14 cellular contexts compared by ENCODE assay signal in genomic region chr4:3418029-3418762, GRCh38. TPM values are rescaled to one million over a fixed set of nuclear protein-coding genes. Genes with fewer than 3 reads are reported as not detected.
DNase-seq lines count a peak whose midpoint lies in the region; ATAC-seq, FAIRE-seq and TF ChIP-seq lines count a peak whose summit lies in the region.
"Had no signal": no experiment of that assay in that cellular context is flagged by ENCODE, and none has a peak within 500 bp of the region (broad histone marks: within the 10 kb centered on the region; RNA-seq: fewer than 3 reads in every experiment).

No MANE protein-coding gene starts in this region.

- peaks cover 9 to 84% (median 52%) of the 10 kb centered on the region in 11 experiments; a peak in 21 of 22 replicates for H4K20me1 ChIP-seq in BLaER1 treated with 17β-estradiol and CSF1 and Interleukin-3, amounts not matched to agents 10 nM and 100 nM
- no peaks in the 10 kb centered on the region for H4K20me1 ChIP-seq in HCT116 (ENCODE audit: insufficient read depth)
- peaks cover 14% of the 10 kb centered on the region for H4K20me1 ChIP-seq in K562 (replicated peaks; ENCODE audit: control insufficient read depth, insufficient read depth, low read length)

- WGBS in K562 (ENCODE audit: insufficient coverage, low coverage, missing lambda C conversion rate): 49% methylated on average over 20 of the region's 22 CpGs

- no peak overlapping the region for H2AFZ ChIP-seq in HCT116 (ENCODE audit: low read depth, low read length, poor library complexity, severe bottlenecking)
- H2AFZ ChIP-seq in K562 (ENCODE audit: low read depth, low read length): no peak overlapping the region

- no peak for TF ChIP-seq POLR2A in HCT116 (IDR thresholded peaks at IDR 0.05; ENCODE audit: borderline replicate concordance, extremely low read depth, insufficient read depth, insufficient read length)
- TF ChIP-seq POLR2A in K562 (conservative IDR thresholded peaks at IDR 0.05): no peak

- no peak overlapping the region for H3K4me3 ChIP-seq in BLaER1 treated with 17β-estradiol and CSF1 and Interleukin-3, amounts not matched to agents 10 nM and 100 nM
- H3K4me3 ChIP-seq in HCT116 (replicated peaks in 1 of 2; ENCODE audit: low read depth in 1 of 2, low read length in 2 of 2) (no peak overlapping the region), K562 (no peak overlapping the region), lower lobe of right lung (no peak overlapping the region)
- no peak overlapping the region for H3K4me3 ChIP-seq in naive thymus-derived CD4-positive, alpha-beta T cell (ENCODE audit: low read length)

- H3K36me3 ChIP-seq in BLaER1 treated with 17β-estradiol and CSF1 and Interleukin-3, amounts not matched to agents 10 nM and 100 nM: peaks cover 67 to 84% (median 78%) of the 10 kb centered on the region in 11 experiments
- H3K36me3 ChIP-seq in HCT116 (ENCODE audit: control insufficient read depth in 1 of 2, insufficient read depth in 2 of 2, low read length in 2 of 2) (no peaks in the 10 kb centered on the region), K562 (ENCODE audit: control insufficient read depth, insufficient read depth, low read length) (no peaks in the 10 kb centered on the region), lower lobe of right lung (peaks cover 75% of the 10 kb centered on the region)
- peaks cover 0 to 37% (median 0%) of the 10 kb centered on the region in 3 experiments for H3K36me3 ChIP-seq in naive thymus-derived CD4-positive, alpha-beta T cell (ENCODE audit: control insufficient read depth in 2 of 3, insufficient read depth in 3 of 3, low read length in 3 of 3)

- H3K4me2 ChIP-seq in BLaER1 treated with 17β-estradiol and CSF1 and Interleukin-3, amounts not matched to agents 10 nM and 100 nM: peak overlapping the region in 10 of 11 experiments; percentile 6 to 65 (median 58); a peak in 19 of 22 replicates
- H3K4me2 ChIP-seq in HCT116 (ENCODE audit: low read length): no peak overlapping the region
- H3K4me2 ChIP-seq in K562 (ENCODE audit: insufficient read depth, low read length): no peak overlapping the region

- TF ChIP-seq RAD21 in HCT116 (IDR thresholded peaks at IDR 0.05; ENCODE audit: low read depth) (peak; percentile 52; the same call in 1 of the 2 replicates), K562 (CRISPR knock-in tag; conservative IDR thresholded peaks at IDR 0.05 in 1 of 2, IDR thresholded peaks at IDR 0.05 in 1 of 2) (no peak)

- RAD21 ChIA-PET in HCT116 (lab: Charles Lee; ENCODE audit: low non-redundant PET in 1 of 2, low total read pairs in 2 of 2, uncharacterized antibody in 2 of 2, unreplicated experiment in 2 of 2): no interaction called here

- H3K4me1 Mint-ChIP-seq in naive thymus-derived CD4-positive, alpha-beta T cell: peaks cover 0 to 7% (median 0%) of the 10 kb centered on the region in 7 donors
- peaks cover 51% of the 10 kb centered on the region for H3K4me1 Mint-ChIP-seq in nephron progenitor cell

- TF ChIP-seq CTCF in HCT116 (IDR thresholded peaks at IDR 0.05 in 2 of 3, conservative IDR thresholded peaks at IDR 0.05 in 1 of 3; ENCODE audit: borderline replicate concordance in 1 of 3, insufficient read depth in 1 of 3, low read depth in 2 of 3, low read length in 2 of 3) (peak; percentile 37 to 70 (median 57); a peak in 5 of 6 replicates), K562 (IDR thresholded peaks at IDR 0.05 in 2 of 3, conservative IDR thresholded peaks at IDR 0.05 in 1 of 3; ENCODE audit: insufficient read depth in 2 of 3, low read depth in 1 of 3, low read length in 3 of 3) (peak; percentile 26 to 48 (median 37); a peak in 3 of 6 replicates), lower lobe of right lung (IDR thresholded peaks at IDR 0.05) (no peak), nephron progenitor cell (IDR thresholded peaks at IDR 0.05) (no peak)

- DNase-seq in HCT116 (ENCODE audit: low read depth, low spot score) (no peak), K562 (ENCODE audit: extremely low read depth in 1 of 4, low spot score in 3 of 4) (peak in 1 of 4 experiments; percentile 37), lower lobe of right lung (peak; percentile 36), MV-4-11 (lab: John Stamatoyannopoulos, UW) (no peak), activated gamma-delta T cell (lab: John Stamatoyannopoulos, UW) (no peak), nephron progenitor cell (no peak)
- no peak for DNase-seq in naive thymus-derived CD4-positive, alpha-beta T cell
- DNase-seq: retina had no signal

- ATAC-seq in HCT116: peak; percentile 94
- ATAC-seq in K562: peak; percentile 75; the same call in 2 of the 3 replicates
- ATAC-seq in lower lobe of right lung: no peak
- no peak for ATAC-seq in naive thymus-derived CD4-positive, alpha-beta T cell
- ATAC-seq: activated CD4-positive, CD25-positive, alpha-beta regulatory T cell treated with anti-CD3 and anti-CD28 coated beads, Interleukin-2, amount 50 U/mL, for 24 hours had no signal

- in situ Hi-C loops in K562 (cut with MboI): no loop called here

- H3K36me3 Mint-ChIP-seq in naive thymus-derived CD4-positive, alpha-beta T cell: peaks cover 0 to 35% (median 11%) of the 10 kb centered on the region in 5 donors
- peaks cover 41% of the 10 kb centered on the region for H3K36me3 Mint-ChIP-seq in nephron progenitor cell (ENCODE audit: low read depth)

- no peaks in the 10 kb centered on the region for H3K9me1 ChIP-seq in K562 (ENCODE audit: control insufficient read depth, insufficient read depth, low read length)

- H3K79me2 ChIP-seq in HCT116 (ENCODE audit: insufficient read depth, low read length) (no peaks in the 10 kb centered on the region), K562 (ENCODE audit: control insufficient read depth, insufficient read depth, low read length) (no peaks in the 10 kb centered on the region)

- peak overlapping the region in 1 of 9 donors; percentile 61 for H3K27ac Mint-ChIP-seq in naive thymus-derived CD4-positive, alpha-beta T cell
- no peak overlapping the region for H3K27ac Mint-ChIP-seq in nephron progenitor cell
- H3K27ac Mint-ChIP-seq: memory B cell had no signal

- intact Hi-C loops in HCT116 (cut with micrococcal nuclease): loop anchor here (1.0 kb wide), 1 partner anchor 62 kb away; no protein-coding TSS in a partner anchor
- intact Hi-C loops in K562 (cut with micrococcal nuclease): no loop called here
- intact Hi-C loops in lower lobe of right lung (cut with DNase I): no loop called here
- intact Hi-C loops in naive thymus-derived CD4-positive, alpha-beta T cell (cut with micrococcal nuclease): no loop called here

- H3K4me3 Mint-ChIP-seq in naive thymus-derived CD4-positive, alpha-beta T cell: no peak overlapping the region
- H3K4me3 Mint-ChIP-seq in nephron progenitor cell: no peak overlapping the region
- H3K4me3 Mint-ChIP-seq: memory B cell had no signal

- H3K27ac ChIP-seq in BLaER1 treated with 17β-estradiol and CSF1 and Interleukin-3, amounts not matched to agents 10 nM and 100 nM: 0 out of 22 replicates have a peak overlapping the region, but pooled peaks of 1 of the 11 experiments have one; percentile 5
- H3K27ac ChIP-seq in HCT116 (ENCODE audit: low read depth, low read length): no peak overlapping the region
- H3K27ac ChIP-seq in K562 (ENCODE audit: extremely low read depth, low read depth, low read length): no peak overlapping the region
- H3K27ac ChIP-seq in lower lobe of right lung: no peak overlapping the region
- no peak overlapping the region for H3K27ac ChIP-seq in naive thymus-derived CD4-positive, alpha-beta T cell (ENCODE audit: low read depth, low read length)

- BruUV-seq in HCT116 (replicated peaks; lab: Mats Ljungman, UMichigan) (no TSS peak), K562 (replicated peaks; lab: Mats Ljungman, UMichigan) (no TSS peak)

- CTCF ChIA-PET in HCT116 (lab: Charles Lee): interaction anchor here (0.8 to 1.0 kb wide), 3 partner anchors 9 to 63 kb away, joined by 3 to 4 read pairs (median 3); no protein-coding TSS in a partner anchor
- CTCF ChIA-PET in K562 (lab: Yijun Ruan, JAX; ENCODE audit: low intra/inter-chr PET ratio): no interaction called here
- CTCF ChIA-PET in naive thymus-derived CD4-positive, alpha-beta T cell (lab: Charles Lee): no interaction called here

- POLR2A ChIA-PET in HCT116 (lab: Charles Lee): interaction anchor here (0.8 kb wide), 1 partner anchor 12 kb away, joined by 3 read pairs; no protein-coding TSS in a partner anchor
- POLR2A ChIA-PET in K562 (lab: Yijun Ruan, JAX): interaction anchor here (0.6 to 0.8 kb wide), 2 partner anchors 11 to 1337 kb away, joined by 3 read pairs; no protein-coding TSS in a partner anchor
- POLR2A ChIA-PET in naive thymus-derived CD4-positive, alpha-beta T cell (lab: Charles Lee): no interaction called here

- H3K9me2 ChIP-seq in HCT116 (ENCODE audit: insufficient read depth): no peaks in the 10 kb centered on the region

- H3K4me1 ChIP-seq in BLaER1 treated with 17β-estradiol and CSF1 and Interleukin-3, amounts not matched to agents 10 nM and 100 nM: peaks cover 24 to 53% (median 39%) of the 10 kb centered on the region in 10 experiments
- H3K4me1 ChIP-seq in HCT116 (ENCODE audit: control insufficient read depth in 1 of 2, insufficient read depth in 2 of 2, low read length in 2 of 2) (no peaks in the 10 kb centered on the region), K562 (replicated peaks in 1 of 2; ENCODE audit: control insufficient read depth in 2 of 2, insufficient read depth in 2 of 2, low read length in 2 of 2) (peaks cover 0 to 26% of the 10 kb centered on the region in 2 experiments; a peak in 1 of 5 replicates), lower lobe of right lung (peaks cover 4% of the 10 kb centered on the region)
- no peaks in the 10 kb centered on the region for H3K4me1 ChIP-seq in naive thymus-derived CD4-positive, alpha-beta T cell (ENCODE audit: control insufficient read depth in 2 of 2, insufficient read depth in 2 of 2, low read length in 2 of 2)

- FAIRE-seq in K562 (lab: Jason Lieb, UNC): no peak
- FAIRE-seq: GM18507 had no signal

- H3K9me3 Mint-ChIP-seq in naive thymus-derived CD4-positive, alpha-beta T cell: no peaks in the 10 kb centered on the region
- no peaks in the 10 kb centered on the region for H3K9me3 Mint-ChIP-seq in nephron progenitor cell
- H3K9me3 Mint-ChIP-seq: memory B cell had no signal

- no peaks in the 10 kb centered on the region for H3K9me3 ChIP-seq in BLaER1 treated with 17β-estradiol and CSF1 and Interleukin-3, amounts not matched to agents 10 nM and 100 nM (replicated peaks in 1 of 11)
- H3K9me3 ChIP-seq in HCT116 (ENCODE audit: control insufficient read depth in 1 of 2, insufficient read depth in 1 of 2, low read depth in 1 of 2, low read length in 2 of 2): no peaks in the 10 kb centered on the region
- H3K9me3 ChIP-seq in K562 (replicated peaks; ENCODE audit: control insufficient read depth, insufficient read depth, low read depth, low read length): no peaks in the 10 kb centered on the region
- no peaks in the 10 kb centered on the region for H3K9me3 ChIP-seq in lower lobe of right lung
- H3K9me3 ChIP-seq in naive thymus-derived CD4-positive, alpha-beta T cell (ENCODE audit: control insufficient read depth in 2 of 3, low read length in 3 of 3): no peaks in the 10 kb centered on the region

- H3K27me3 ChIP-seq in BLaER1 treated with 17β-estradiol and CSF1 and Interleukin-3, amounts not matched to agents 10 nM and 100 nM: peaks cover 0 to 8% (median 0%) of the 10 kb centered on the region in 11 experiments; a peak in 2 of 22 replicates
- H3K27me3 ChIP-seq in HCT116 (ENCODE audit: insufficient read depth, low read length) (no peaks in the 10 kb centered on the region), K562 (ENCODE audit: control insufficient read depth in 2 of 2, insufficient read depth in 2 of 2, low read length in 2 of 2) (peaks cover 6 to 29% of the 10 kb centered on the region in 2 experiments; a peak in 3 of 5 replicates), lower lobe of right lung (ENCODE audit: low read depth) (no peaks in the 10 kb centered on the region)
- no peaks in the 10 kb centered on the region for H3K27me3 ChIP-seq in naive thymus-derived CD4-positive, alpha-beta T cell (ENCODE audit: control insufficient read depth in 2 of 2, insufficient read depth in 2 of 2, low read length in 2 of 2)

- H3K9ac ChIP-seq in BLaER1 treated with 17β-estradiol and CSF1 and Interleukin-3, amounts not matched to agents 10 nM and 100 nM: peak overlapping the region in 3 of 11 experiments; percentile 7 to 19 (median 18); a peak in 2 of 22 replicates
- H3K9ac ChIP-seq in HCT116 (ENCODE audit: low read length) (no peak overlapping the region), K562 (ENCODE audit: insufficient read depth in 1 of 2, low read depth in 2 of 2, low read length in 2 of 2) (no peak overlapping the region; a peak in 1 of 4 replicates)

- TF ChIP-seq EP300 in K562 (IDR thresholded peaks at IDR 0.05; ENCODE audit: low read length): no peak

- no peaks in the 10 kb centered on the region for H3K27me3 Mint-ChIP-seq in naive thymus-derived CD4-positive, alpha-beta T cell
- H3K27me3 Mint-ChIP-seq in nephron progenitor cell (ENCODE audit: low read depth, poor library complexity): no peaks in the 10 kb centered on the region

RNA-seq across cellular contexts. Expression of gene HGFAC, which starts 23.6 kb away (rescaled TPM):
- total RNA-seq in HCT116 (2021; ENCODE audit: unreplicated experiment) (1.1 TPM), K562 (2014; rRNA removed) (not detected in 2 replicates), K562 (2014; rRNA removed; fragmentation: Illumina TruSeq; extraction: Trizol) (not detected in 2 replicates), K562 (2015; rRNA removed; fragmentation: Illumina TruSeq; extraction: Trizol) (not detected in 2 replicates), K562 (2021) (0.09 TPM in 1 of 2 replicates, not detected in the other), lower lobe of right lung (1.0 TPM)
- 0.14 and 0.59 TPM in 2 replicates for polyA plus RNA-seq in HCT116 (2012)
- total RNA-seq in K562 (2011; cell fraction: chromatin; rRNA removed; ENCODE audit: low replicate concordance): not detected in 2 replicates
- total RNA-seq in K562 (2011; cell fraction: nucleolus; rRNA removed): not detected in 2 replicates
- total RNA-seq in K562 (2011; cell fraction: nucleoplasm; rRNA removed): not detected in 2 replicates
- polyA plus RNA-seq in K562 (2011; rRNA removed) (not detected in 2 replicates), K562 (2014; fragmentation: Illumina TruSeq; extraction: Trizol) (not detected in 2 replicates), K562 (2014; fragmentation: Nextera tagmentation; extraction: Ambion mirVana) (not detected), K562 (2014; rRNA removed) (0.13 TPM in 1 of 2 replicates, not detected in the other)
- not detected in 2 replicates for polyA plus RNA-seq in K562 (2011; cell fraction: cytosol; rRNA removed)
- 0.15 and 0.53 TPM in 2 replicates for polyA plus RNA-seq in K562 (2011; cell fraction: nucleus; rRNA removed)
- not detected in 2 replicates for polyA plus RNA-seq in K562 (2012)
- not detected in 2 replicates for polyA minus RNA-seq in K562 (2011; rRNA and poly(A)+ RNA removed)
- polyA minus RNA-seq in K562 (2011; cell fraction: cytosol; rRNA and poly(A)+ RNA removed): not detected in 2 replicates
- polyA minus RNA-seq in K562 (2011; cell fraction: nucleus; rRNA and poly(A)+ RNA removed): not detected in 2 replicates
- under 1 TPM in 2 of 5 experiments, not detected in 3; 0.54 to 0.82 TPM for total RNA-seq in naive thymus-derived CD4-positive, alpha-beta T cell
- not detected for polyA plus RNA-seq in naive thymus-derived CD4-positive, alpha-beta T cell
- total RNA-seq: RPMI7951, ureter had no signal

RNA-seq across cellular contexts. Expression of gene DOK7, which starts 44.9 kb away (rescaled TPM):
- 2.4 TPM for total RNA-seq in HCT116 (2021; ENCODE audit: unreplicated experiment)
- polyA plus RNA-seq in HCT116 (2012): 1.4 and 1.8 TPM in 2 replicates
- total RNA-seq in K562 (2011; cell fraction: chromatin; rRNA removed; ENCODE audit: low replicate concordance): not detected in 2 replicates
- total RNA-seq in K562 (2011; cell fraction: nucleolus; rRNA removed): not detected in 2 replicates
- not detected in 2 replicates for total RNA-seq in K562 (2011; cell fraction: nucleoplasm; rRNA removed)
- not detected in 2 replicates for total RNA-seq in K562 (2014; rRNA removed)
- not detected in 2 replicates for total RNA-seq in K562 (2014; rRNA removed; fragmentation: Illumina TruSeq; extraction: Trizol)
- not detected in 2 replicates for total RNA-seq in K562 (2015; rRNA removed; fragmentation: Illumina TruSeq; extraction: Trizol)
- not detected in 2 replicates for total RNA-seq in K562 (2021)
- not detected in 2 replicates for polyA plus RNA-seq in K562 (2011; rRNA removed)
- not detected in 2 replicates for polyA plus RNA-seq in K562 (2011; cell fraction: cytosol; rRNA removed)
- not detected in 2 replicates for polyA plus RNA-seq in K562 (2011; cell fraction: nucleus; rRNA removed)
- not detected in 2 replicates for polyA plus RNA-seq in K562 (2012)
- not detected in 2 replicates for polyA plus RNA-seq in K562 (2014; fragmentation: Illumina TruSeq; extraction: Trizol)
- not detected for polyA plus RNA-seq in K562 (2014; fragmentation: Nextera tagmentation; extraction: Ambion mirVana)
- polyA plus RNA-seq in K562 (2014; rRNA removed): not detected in 2 replicates
- not detected in 2 replicates for polyA minus RNA-seq in K562 (2011; rRNA and poly(A)+ RNA removed)
- polyA minus RNA-seq in K562 (2011; cell fraction: cytosol; rRNA and poly(A)+ RNA removed): not detected in 2 replicates
- not detected in 2 replicates for polyA minus RNA-seq in K562 (2011; cell fraction: nucleus; rRNA and poly(A)+ RNA removed)
- total RNA-seq in lower lobe of right lung: 4.0 TPM
- total RNA-seq in naive thymus-derived CD4-positive, alpha-beta T cell: not detected
- polyA plus RNA-seq in naive thymus-derived CD4-positive, alpha-beta T cell: not detected
- total RNA-seq: RPMI7951 had no signal

Comparison
In these comparisons a context has a peak if more than half of its experiments do, and no peak if none do; other contexts are left out.
1. H3K4me2 ChIP-seq: peak in BLaER1 treated with 17β-estradiol and CSF1 and Interleukin-3, amounts not matched to agents 10 nM and 100 nM (10 of 11); none in HCT116 (single experiment) and K562 (single experiment).
2. ATAC-seq: peak in HCT116 (single experiment) and K562 (single experiment); none in lower lobe of right lung (0 of 2) and naive thymus-derived CD4-positive, alpha-beta T cell (single experiment).
3. CTCF ChIP-seq: peak in HCT116 (3 of 3) and K562 (3 of 3); none in lower lobe of right lung (single experiment) and nephron progenitor cell (single experiment).